Comparison of ENCODE assay signal across 18 cellular contexts in the genomic region with DNA sequence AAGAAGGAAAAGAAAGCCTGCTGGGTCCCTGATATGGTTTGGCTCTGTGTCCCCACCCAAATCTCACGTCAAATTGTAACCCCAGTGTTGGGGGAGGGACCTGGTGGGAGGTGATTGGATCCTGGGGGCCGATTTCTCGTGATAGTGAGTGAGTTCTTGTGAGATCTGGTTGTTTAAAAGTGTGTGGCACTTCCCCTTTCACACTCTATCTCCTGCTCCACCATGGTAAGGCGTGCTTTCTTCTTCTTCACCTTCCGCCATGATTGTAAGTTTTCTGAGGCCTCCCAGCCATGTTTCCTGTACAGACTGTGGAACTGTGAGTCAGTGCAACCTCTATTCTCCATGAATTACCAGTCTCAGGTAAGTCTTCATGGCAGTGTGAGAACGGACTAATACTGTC. TPM values are rescaled to one million over a fixed set of nuclear protein-coding genes. Genes with fewer than 3 reads are reported as not detected.
DNase-seq lines count a peak whose midpoint lies in the region; ATAC-seq and TF ChIP-seq lines count a peak whose summit lies in the region.
"Had no signal": no experiment of that assay in that cellular context is flagged by ENCODE, and none has a peak within 500 bp of the region (broad histone marks: within the 10 kb centered on the region; RNA-seq: fewer than 3 reads in every experiment).

No MANE protein-coding gene starts in this region.

- H3K9me3 Mint-ChIP-seq in stimulated activated memory B cell treated with anti-CD40 and anti-IgM and Interleukin-4, amounts not matched to agents 10 μg/mL and 1 μg/mL and 100 μg/mL, for 72 hours, result peaks cover 6% of the 10 kb centered on the region
- no peaks in the 10 kb centered on the region for H3K9me3 Mint-ChIP-seq in activated T-helper 17 cell treated with anti-CD3 and anti-CD28 coated beads, Interleukin-2, amount 50 U/mL, for 72 hours
- H3K9me3 Mint-ChIP-seq: CD4-positive, alpha-beta memory T cell; H9 had no signal

- 87 to 95% (median 91%) methylated on average over 6 of the region's 6 CpGs for WGBS in heart left ventricle, 4 donors
- WGBS in gastroesophageal sphincter (ENCODE audit: low coverage in 1 of 2), 2 donors, result 80 to 91% methylated on average over 3 to 6 of the region's 6 CpGs

- H3K27me3 Mint-ChIP-seq in stimulated activated memory B cell treated with anti-CD40 and anti-IgM and Interleukin-4, amounts not matched to agents 10 μg/mL and 1 μg/mL and 100 μg/mL, for 72 hours, result no peaks in the 10 kb centered on the region
- H3K27me3 Mint-ChIP-seq in activated T-helper 17 cell treated with anti-CD3 and anti-CD28 coated beads, Interleukin-2, amount 50 U/mL, for 72 hours, result no peaks in the 10 kb centered on the region
- H3K27me3 Mint-ChIP-seq: CD4-positive, alpha-beta memory T cell had no signal

- H3K4me1 Mint-ChIP-seq in stimulated activated memory B cell treated with anti-CD40 and anti-IgM and Interleukin-4, amounts not matched to agents 10 μg/mL and 1 μg/mL and 100 μg/mL, for 72 hours, result peaks cover 76% of the 10 kb centered on the region
- peaks cover 12% of the 10 kb centered on the region for H3K4me1 Mint-ChIP-seq in activated T-helper 17 cell treated with anti-CD3 and anti-CD28 coated beads, Interleukin-2, amount 50 U/mL, for 72 hours

- intact Hi-C loops in heart left ventricle (cut with DNase I), result no loop called here

- no peak overlapping the region for H3K4me3 ChIP-seq in cardiac muscle cell
- no peak overlapping the region for H3K4me3 ChIP-seq in heart left ventricle
- H3K4me3 ChIP-seq in gastroesophageal sphincter, result no peak overlapping the region
- H3K4me3 ChIP-seq: A549 had no signal

- H3K4me1 ChIP-seq in cardiac muscle cell (ENCODE audit: low read depth) (peaks cover 27% of the 10 kb centered on the region), heart left ventricle (peaks cover 9 to 77% (median 58%) of the 10 kb centered on the region in 12 donors), gastroesophageal sphincter (peaks cover 7 to 92% (median 39%) of the 10 kb centered on the region in 3 donors)

- no peak overlapping the region for H3K4me3 Mint-ChIP-seq in stimulated activated memory B cell treated with anti-CD40 and anti-IgM and Interleukin-4, amounts not matched to agents 10 μg/mL and 1 μg/mL and 100 μg/mL, for 72 hours
- no peak overlapping the region for H3K4me3 Mint-ChIP-seq in activated T-helper 17 cell treated with anti-CD3 and anti-CD28 coated beads, Interleukin-2, amount 50 U/mL, for 72 hours
- H3K4me3 Mint-ChIP-seq: H9 had no signal

- ATAC-seq in heart left ventricle (no peak), gastroesophageal sphincter (no peak), SK-N-SH treated with all-trans-retinoic acid at 6 μM for 48 hours (no peak)
- no peak for ATAC-seq in stimulated activated memory B cell treated with anti-CD40 and anti-IgM and Interleukin-4, amounts not matched to agents 10 μg/mL and 1 μg/mL and 100 μg/mL, for 72 hours
- ATAC-seq in activated T-helper 17 cell treated with anti-CD3 and anti-CD28 coated beads, Interleukin-2, amount 50 U/mL, for 72 hours (replicated peaks), result no peak
- ATAC-seq: A549 had no signal

- H3K36me3 Mint-ChIP-seq in stimulated activated memory B cell treated with anti-CD40 and anti-IgM and Interleukin-4, amounts not matched to agents 10 μg/mL and 1 μg/mL and 100 μg/mL, for 72 hours, result peaks cover 23% of the 10 kb centered on the region
- peaks cover 9% of the 10 kb centered on the region for H3K36me3 Mint-ChIP-seq in activated T-helper 17 cell treated with anti-CD3 and anti-CD28 coated beads, Interleukin-2, amount 50 U/mL, for 72 hours (ENCODE audit: low read depth)

- TF ChIP-seq CTCF in cardiac muscle cell (IDR thresholded peaks at IDR 0.05; ENCODE audit: low read depth, low read length) (no peak), heart left ventricle (IDR thresholded peaks at IDR 0.05) (no peak), gastroesophageal sphincter (IDR thresholded peaks at IDR 0.05) (no peak)

- H3K27me3 ChIP-seq in cardiac muscle cell (no peaks in the 10 kb centered on the region), heart left ventricle (no peaks in the 10 kb centered on the region), gastroesophageal sphincter (no peaks in the 10 kb centered on the region)

- H3K9me3 ChIP-seq in cardiac muscle cell (ENCODE audit: low read depth) (no peaks in the 10 kb centered on the region), heart left ventricle (peaks cover 0 to 3% (median 0%) of the 10 kb centered on the region in 12 donors), gastroesophageal sphincter (no peaks in the 10 kb centered on the region)
- H3K9me3 ChIP-seq: A549 had no signal

- H3K27ac ChIP-seq in cardiac muscle cell (peak overlapping the region; percentile 1), heart left ventricle (no peak overlapping the region), gastroesophageal sphincter (peak overlapping the region; percentile 31 to 88 (median 56))
- H3K27ac ChIP-seq: A549 had no signal

- H3K36me3 ChIP-seq in cardiac muscle cell (no peaks in the 10 kb centered on the region), heart left ventricle (peaks cover 0 to 5% (median 0%) of the 10 kb centered on the region in 9 donors), gastroesophageal sphincter (no peaks in the 10 kb centered on the region)

- no peak for TF ChIP-seq EP300 in gastroesophageal sphincter (IDR thresholded peaks at IDR 0.05)

- TF ChIP-seq POLR2A in heart left ventricle (IDR thresholded peaks at IDR 0.05), result no peak
- no peak for TF ChIP-seq POLR2A in gastroesophageal sphincter (IDR thresholded peaks at IDR 0.05)

- DNase-seq in cardiac muscle cell (ENCODE audit: low read depth in 1 of 2, low spot score in 1 of 2) (no peak), heart left ventricle (no peak), OCI-M1 (lab: John Stamatoyannopoulos, UW) (peak; percentile 54), SK-N-DZ (ENCODE audit: low spot score) (no peak)
- DNase-seq: CD4-positive, alpha-beta memory T cell; DND-41; H9; IMR-90; NCI-H1048; NCI-H2107; NCI-H345; NCI-H526 treated with DMSO at 0.1 percent for 48 hours; RPMI8226 had no signal

- H3K27ac Mint-ChIP-seq in stimulated activated memory B cell treated with anti-CD40 and anti-IgM and Interleukin-4, amounts not matched to agents 10 μg/mL and 1 μg/mL and 100 μg/mL, for 72 hours, result peak overlapping the region; percentile 75
- H3K27ac Mint-ChIP-seq in activated T-helper 17 cell treated with anti-CD3 and anti-CD28 coated beads, Interleukin-2, amount 50 U/mL, for 72 hours, result no peak overlapping the region
- H3K27ac Mint-ChIP-seq: H9 had no signal

TF ChIP-seq in SK-N-SH treated with all-trans-retinoic acid at 6 μM for 48 hours, 23 proteins besides CTCF, POLR2A, EP300 and RAD21 (continues in another document):
- TF ChIP-seq SNAI2 (CRISPR knock-in tag; IDR thresholded peaks at IDR 0.05) (no peak), GLIS3 (CRISPR knock-in tag; IDR thresholded peaks at IDR 0.05) (no peak), ARNTL (CRISPR knock-in tag; IDR thresholded peaks at IDR 0.05; ENCODE audit: borderline replicate concordance, low read depth) (no peak), RARB (CRISPR knock-in tag; IDR thresholded peaks at IDR 0.05) (no peak), ZC3H10 (CRISPR knock-in tag; IDR thresholded peaks at IDR 0.05) (no peak), ZFP30 (CRISPR knock-in tag; IDR thresholded peaks at IDR 0.05) (no peak)
- TF ChIP-seq, protein P1, sequence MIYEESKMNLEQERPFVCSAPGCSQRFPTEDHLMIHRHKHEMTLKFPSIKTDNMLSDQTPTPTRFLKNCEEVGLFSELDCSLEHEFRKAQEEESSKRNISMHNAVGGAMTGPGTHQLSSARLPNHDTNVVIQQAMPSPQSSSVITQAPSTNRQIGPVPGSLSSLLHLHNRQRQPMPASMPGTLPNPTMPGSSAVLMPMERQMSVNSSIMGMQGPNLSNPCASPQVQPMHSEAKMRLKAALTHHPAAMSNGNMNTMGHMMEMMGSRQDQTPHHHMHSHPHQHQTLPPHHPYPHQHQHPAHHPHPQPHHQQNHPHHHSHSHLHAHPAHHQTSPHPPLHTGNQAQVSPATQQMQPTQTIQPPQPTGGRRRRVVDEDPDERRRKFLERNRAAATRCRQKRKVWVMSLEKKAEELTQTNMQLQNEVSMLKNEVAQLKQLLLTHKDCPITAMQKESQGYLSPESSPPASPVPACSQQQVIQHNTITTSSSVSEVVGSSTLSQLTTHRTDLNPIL (CRISPR knock-in tag; IDR thresholded peaks at IDR 0.05; ENCODE audit: low read depth), result no peak
- TF ChIP-seq, protein P2, sequence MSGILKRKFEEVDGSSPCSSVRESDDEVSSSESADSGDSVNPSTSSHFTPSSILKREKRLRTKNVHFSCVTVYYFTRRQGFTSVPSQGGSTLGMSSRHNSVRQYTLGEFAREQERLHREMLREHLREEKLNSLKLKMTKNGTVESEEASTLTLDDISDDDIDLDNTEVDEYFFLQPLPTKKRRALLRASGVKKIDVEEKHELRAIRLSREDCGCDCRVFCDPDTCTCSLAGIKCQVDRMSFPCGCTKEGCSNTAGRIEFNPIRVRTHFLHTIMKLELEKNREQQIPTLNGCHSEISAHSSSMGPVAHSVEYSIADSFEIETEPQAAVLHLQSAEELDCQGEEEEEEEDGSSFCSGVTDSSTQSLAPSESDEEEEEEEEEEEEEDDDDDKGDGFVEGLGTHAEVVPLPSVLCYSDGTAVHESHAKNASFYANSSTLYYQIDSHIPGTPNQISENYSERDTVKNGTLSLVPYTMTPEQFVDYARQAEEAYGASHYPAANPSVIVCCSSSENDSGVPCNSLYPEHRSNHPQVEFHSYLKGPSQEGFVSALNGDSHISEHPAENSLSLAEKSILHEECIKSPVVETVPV (CRISPR knock-in tag; IDR thresholded peaks at IDR 0.05), result no peak

RNA-seq across cellular contexts. Expression of a gene that starts 42.6 kb away (rescaled TPM):
- total RNA-seq in cardiac muscle cell (83.6 and 87.0 TPM in 2 replicates), heart left ventricle (100 to 1,000 TPM in 6 of 9 donors, 10 to 100 TPM in 3; 78.1 to 179 (median 113) TPM), gastroesophageal sphincter (100 to 1,000 TPM; 111 to 288 (median 215) TPM)
- polyA plus RNA-seq in cardiac muscle cell (90.4 and 97.2 TPM in 2 replicates), heart left ventricle (10 to 100 TPM; 38.6 to 60.1 TPM)
- total RNA-seq in activated T-helper 17 cell treated with anti-CD3 and anti-CD28 coated beads, Interleukin-2, amount 50 U/mL, for 72 hours, result 1 to 10 TPM; 4.3 to 5.6 TPM
- 23.6 and 25.3 TPM in 2 replicates for polyA plus RNA-seq in SK-N-DZ (2014; cell fraction: cytosol; rRNA removed)
- polyA plus RNA-seq in SK-N-DZ (2014; cell fraction: nucleus; rRNA removed), result 13.8 and 15.2 TPM in 2 replicates

Comparison
In these comparisons a context has a peak if more than half of its experiments do, and no peak if none do; other contexts are left out.
1. H3K27ac ChIP-seq: peak in cardiac muscle cell (single experiment) and gastroesophageal sphincter (4 of 4); none in heart left ventricle (0 of 12).
2. RNA of a gene that starts 42.6 kb away (total RNA-seq): 111 to 288 TPM in gastroesophageal sphincter, 78.1 to 179 TPM in heart left ventricle and 83.6 to 87.0 TPM in cardiac muscle cell; 4.3 to 5.6 TPM in activated T-helper 17 cell treated with anti-CD3 and anti-CD28 coated beads, Interleukin-2, amount 50 U/mL, for 72 hours; every median in the first group is over 10 times any median in the second.